Comparison of ENCODE assay signal across 1 cellular context in genomic region chr1:86965012-86965826, GRCh38.
TF ChIP-seq lines count a peak whose summit lies in the region.

No MANE protein-coding gene starts in this region.

TF ChIP-seq in HepG2, 621 proteins besides CTCF, POLR2A, EP300 and RAD21:
- peak; percentile 60 for TF ChIP-seq RBM22 (optimal IDR thresholded peaks at IDR 0.05; ENCODE audit: low read length)
- TF ChIP-seq STAG1 (CRISPR knock-in tag; IDR thresholded peaks at IDR 0.05), result peak; percentile 86
- no peak for TF ChIP-seq ZNF432 (CRISPR knock-in tag; IDR thresholded peaks at IDR 0.05; ENCODE audit: borderline replicate concordance)
- TF ChIP-seq POLR2G (IDR thresholded peaks at IDR 0.05; ENCODE audit: low read depth, low read length), result no peak
- peak; percentile 81 for TF ChIP-seq SMC3 (IDR thresholded peaks at IDR 0.05; ENCODE audit: low read length)
- TF ChIP-seq CREB1 (IDR thresholded peaks at IDR 0.05), result no peak
- TF ChIP-seq CREB1 (CRISPR knock-in tag; IDR thresholded peaks at IDR 0.05), result 0 out of 2 replicates have a peak, but pooled peaks have one; percentile 26
- TF ChIP-seq, protein P1, sequence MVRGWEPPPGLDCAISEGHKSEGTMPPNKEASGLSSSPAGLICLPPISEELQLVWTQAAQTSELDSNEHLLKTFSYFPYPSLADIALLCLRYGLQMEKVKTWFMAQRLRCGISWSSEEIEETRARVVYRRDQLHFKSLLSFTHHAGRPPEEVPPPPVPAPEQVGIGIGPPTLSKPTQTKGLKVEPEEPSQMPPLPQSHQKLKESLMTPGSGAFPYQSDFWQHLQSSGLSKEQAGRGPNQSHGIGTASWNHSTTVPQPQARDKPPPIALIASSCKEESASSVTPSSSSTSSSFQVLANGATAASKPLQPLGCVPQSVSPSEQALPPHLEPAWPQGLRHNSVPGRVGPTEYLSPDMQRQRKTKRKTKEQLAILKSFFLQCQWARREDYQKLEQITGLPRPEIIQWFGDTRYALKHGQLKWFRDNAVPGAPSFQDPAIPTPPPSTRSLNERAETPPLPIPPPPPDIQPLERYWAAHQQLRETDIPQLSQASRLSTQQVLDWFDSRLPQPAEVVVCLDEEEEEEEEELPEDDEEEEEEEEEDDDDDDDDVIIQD (CRISPR knock-in tag; IDR thresholded peaks at IDR 0.05; ENCODE audit: low read depth), result 0 out of 2 replicates have a peak, but pooled peaks have one; percentile 34
